In the genomic region with DNA sequence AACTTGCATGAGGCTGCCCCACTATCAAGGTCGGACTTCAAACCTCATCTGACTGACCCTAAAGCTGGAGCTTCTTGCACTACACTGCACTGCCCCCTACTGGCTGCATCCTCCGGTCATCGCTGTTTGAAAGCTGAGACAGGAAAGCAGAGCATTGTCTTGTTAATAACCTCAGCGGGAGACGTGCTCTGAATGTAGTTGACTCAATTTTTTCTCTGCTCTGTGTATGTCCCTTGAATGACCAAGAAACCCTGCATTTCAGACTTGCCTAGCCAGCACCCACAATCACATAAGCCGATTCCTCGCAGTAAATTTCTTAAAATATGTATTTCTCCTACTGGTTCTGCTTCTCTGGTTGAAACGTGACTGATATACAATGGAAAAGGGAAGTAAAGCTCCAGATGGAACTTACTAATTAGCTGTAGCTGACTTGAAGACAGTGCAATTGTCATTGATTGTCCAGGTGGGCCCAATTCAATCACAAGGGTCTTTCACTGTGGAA, we compare ENCODE assay signal across 9 cellular contexts. TPM values are rescaled to one million over a fixed set of nuclear protein-coding genes. Genes with fewer than 3 reads are reported as not detected.
DNase-seq lines count a peak whose midpoint lies in the region; ATAC-seq and TF ChIP-seq lines count a peak whose summit lies in the region.
"Had no signal": no experiment of that assay in that cellular context is flagged by ENCODE, and none has a peak within 500 bp of the region (broad histone marks: within the 10 kb centered on the region; RNA-seq: fewer than 3 reads in every experiment).

No MANE protein-coding gene starts in this region.

- H3K9me3 ChIP-seq in BLaER1 treated with 17β-estradiol and CSF1 and Interleukin-3, amounts not matched to agents 10 nM and 100 nM (replicated peaks in 1 of 11) = peaks cover 0 to 11% (median 6%) of the 10 kb centered on the region in 11 experiments; a peak in 14 of 22 replicates
- H3K9me3 ChIP-seq in right lobe of liver = no peaks in the 10 kb centered on the region

- no peaks in the 10 kb centered on the region for H3K36me3 ChIP-seq in BLaER1 treated with 17β-estradiol and CSF1 and Interleukin-3, amounts not matched to agents 10 nM and 100 nM
- no peaks in the 10 kb centered on the region for H3K36me3 ChIP-seq in right lobe of liver

- peaks cover 22 to 26% (median 25%) of the 10 kb centered on the region in 10 experiments for H3K4me1 ChIP-seq in BLaER1 treated with 17β-estradiol and CSF1 and Interleukin-3, amounts not matched to agents 10 nM and 100 nM
- no peaks in the 10 kb centered on the region for H3K4me1 ChIP-seq in right lobe of liver

- peaks cover 29% of the 10 kb centered on the region for H3K27me3 Mint-ChIP-seq in activated CD4-positive, alpha-beta T cell treated with anti-CD3 and anti-CD28 coated beads, Interleukin-2, amount 10 ng/mL, durations not matched to agents 24 days and 14 days

- no peak overlapping the region for H3K4me3 Mint-ChIP-seq in activated CD4-positive, alpha-beta T cell treated with anti-CD3 and anti-CD28 coated beads, Interleukin-2, amount 10 ng/mL, durations not matched to agents 24 days and 14 days

- DNase-seq in GM19240 (ENCODE audit: insufficient read length, low spot score) = peak; percentile 16
- DNase-seq in NCI-H526 (lab: John Stamatoyannopoulos, UW) = peak; percentile 49 to 91
- DNase-seq in activated CD4-positive, alpha-beta T cell treated with anti-CD3 and anti-CD28 coated beads, Interleukin-2, amount 10 ng/mL, durations not matched to agents 24 days and 14 days = peak; percentile 91
- DNase-seq in dermis microvascular lymphatic vessel endothelial cell (ENCODE audit: low read depth in 2 of 2) = peak; percentile 68 to 82
- peak; percentile 82 to 88 (median 86) for DNase-seq in right lobe of liver
- DNase-seq in stimulated activated CD8-positive, alpha-beta memory T cell treated with anti-CD3 and anti-CD28 coated beads, Interleukin-12 subunit alpha, Interleukin-12 subunit beta, amount 100 ng/mL, for 1 hour (ENCODE audit: low read depth) = peak; percentile 49

- 6% methylated on average over 8 of the region's 8 CpGs for WGBS in right lobe of liver (ENCODE audit: insufficient coverage, low coverage, low lambda C conversion rate, missing lambda C conversion rate)

- H3K27ac Mint-ChIP-seq in activated CD4-positive, alpha-beta T cell treated with anti-CD3 and anti-CD28 coated beads, Interleukin-2, amount 10 ng/mL, durations not matched to agents 24 days and 14 days = no peak overlapping the region

- H3K9ac ChIP-seq in BLaER1 treated with 17β-estradiol and CSF1 and Interleukin-3, amounts not matched to agents 10 nM and 100 nM = peak overlapping the region in 5 of 11 experiments; percentile 41 to 65 (median 53); a peak in 8 of 22 replicates

- intact Hi-C loops in activated CD4-positive, alpha-beta T cell treated with anti-CD3 and anti-CD28 coated beads, Interleukin-2, amount 10 ng/mL, durations not matched to agents 24 days and 14 days (cut with micrococcal nuclease) = loop anchor here (1.0 kb wide), 2 partner anchors 79 to 347 kb away; no protein-coding TSS in a partner anchor
- intact Hi-C loops in right lobe of liver (cut with DNase I) = loop anchor here in 1 of 2 donors (5.0 kb wide), 1 partner anchor 349 kb away; no protein-coding TSS in a partner anchor

- H4K20me1 ChIP-seq in BLaER1 treated with 17β-estradiol and CSF1 and Interleukin-3, amounts not matched to agents 10 nM and 100 nM = no peaks in the 10 kb centered on the region

- H3K4me2 ChIP-seq in BLaER1 treated with 17β-estradiol and CSF1 and Interleukin-3, amounts not matched to agents 10 nM and 100 nM = peak overlapping the region; percentile 16 to 76 (median 49); a peak in 21 of 22 replicates

- no peaks in the 10 kb centered on the region for H3K36me3 Mint-ChIP-seq in activated CD4-positive, alpha-beta T cell treated with anti-CD3 and anti-CD28 coated beads, Interleukin-2, amount 10 ng/mL, durations not matched to agents 24 days and 14 days (ENCODE audit: low read depth)

- no peaks in the 10 kb centered on the region for H3K9me3 Mint-ChIP-seq in activated CD4-positive, alpha-beta T cell treated with anti-CD3 and anti-CD28 coated beads, Interleukin-2, amount 10 ng/mL, durations not matched to agents 24 days and 14 days

- TF ChIP-seq CTCF in right lobe of liver (IDR thresholded peaks at IDR 0.05) = peak; percentile 86 to 91 (median 90)

- no peaks in the 10 kb centered on the region for H3K27me3 ChIP-seq in BLaER1 treated with 17β-estradiol and CSF1 and Interleukin-3, amounts not matched to agents 10 nM and 100 nM
- no peaks in the 10 kb centered on the region for H3K27me3 ChIP-seq in right lobe of liver

- H3K4me1 Mint-ChIP-seq in activated CD4-positive, alpha-beta T cell treated with anti-CD3 and anti-CD28 coated beads, Interleukin-2, amount 10 ng/mL, durations not matched to agents 24 days and 14 days = peaks cover 3% of the 10 kb centered on the region

- TF ChIP-seq POLR2A in right lobe of liver (IDR thresholded peaks at IDR 0.05) = no peak

- peak overlapping the region in 2 of 11 experiments; percentile 26 to 49; a peak in 3 of 22 replicates for H3K27ac ChIP-seq in BLaER1 treated with 17β-estradiol and CSF1 and Interleukin-3, amounts not matched to agents 10 nM and 100 nM
- H3K27ac ChIP-seq in right lobe of liver = no peak overlapping the region

- ATAC-seq in HG03460 (IDR thresholded peaks at IDR 0.05; ENCODE audit: unreplicated experiment) (peak; percentile 74), right lobe of liver (peak; percentile 95 to 96 (median 96))

- H3K4me3 ChIP-seq in BLaER1 treated with 17β-estradiol and CSF1 and Interleukin-3, amounts not matched to agents 10 nM and 100 nM = peak overlapping the region in 3 of 10 experiments; percentile 34 to 55 (median 36); a peak in 4 of 20 replicates
- no peak overlapping the region for H3K4me3 ChIP-seq in right lobe of liver

RNA-seq across cellular contexts. Expression of gene TCF21, which starts 27.8 kb away (rescaled TPM):
- not detected in 2 replicates for total RNA-seq in activated CD4-positive, alpha-beta T cell treated with anti-CD3 and anti-CD28 coated beads, Interleukin-2, amount 10 ng/mL, durations not matched to agents 24 days and 14 days
- total RNA-seq in dermis microvascular lymphatic vessel endothelial cell (under 0.01 TPM in 1 of 2 replicates, not detected in the other), right lobe of liver (1 to 10 TPM in 3 of 6 experiments, under 1 TPM in 3; 0.46 to 1.5 (median 0.99) TPM)
- total RNA-seq: T-helper 2 cell treated with Interferon-gamma antibody and Interleukin-4, amounts not matched to agents 100 ng/mL and 5 ng/mL, for 36 hours had no signal

RNA-seq across cellular contexts. Expression of gene TBPL1, which starts 36.3 kb away (rescaled TPM):
- 37.2 and 40.0 TPM in 2 replicates for total RNA-seq in activated CD4-positive, alpha-beta T cell treated with anti-CD3 and anti-CD28 coated beads, Interleukin-2, amount 10 ng/mL, durations not matched to agents 24 days and 14 days
- 21.4 and 21.6 TPM in 2 replicates for total RNA-seq in dermis microvascular lymphatic vessel endothelial cell
- 10 to 100 TPM in 2 of 6 experiments, 1 to 10 TPM in 4; 6.0 to 11.5 (median 9.4) TPM for total RNA-seq in right lobe of liver

Comparison
In these comparisons a context has a peak if more than half of its experiments do, and no peak if none do; other contexts are left out.
1. DNase-seq: peak in every context shown above with its lines; median percentile 91 in activated CD4-positive, alpha-beta T cell treated with anti-CD3 and anti-CD28 coated beads, Interleukin-2, amount 10 ng/mL, durations not matched to agents 24 days and 14 days; 86 in right lobe of liver; 75 in dermis microvascular lymphatic vessel endothelial cell; 70 in NCI-H526; 49 in stimulated activated CD8-positive, alpha-beta memory T cell treated with anti-CD3 and anti-CD28 coated beads, Interleukin-12 subunit alpha, Interleukin-12 subunit beta, amount 100 ng/mL, for 1 hour; 16 in GM19240.